Comparison of ENCODE assay signal across 10 cellular contexts in genomic region chr14:68271996-68272395, GRCh38.
DNase-seq lines count a peak whose midpoint lies in the region; ATAC-seq and FAIRE-seq lines count a peak whose summit lies in the region.
"Had no signal": no experiment of that assay in that cellular context is flagged by ENCODE, and none has a peak within 500 bp of the region (broad histone marks: within the 10 kb centered on the region; RNA-seq: fewer than 3 reads in every experiment).

No MANE protein-coding gene starts in this region.

- H3K9me3 Mint-ChIP-seq in stimulated activated effector memory CD8-positive, alpha-beta T cell treated with anti-CD3 and anti-CD28 coated beads, Interleukin-12 subunit alpha, Interleukin-12 subunit beta, amount 100 ng/mL, for 72 hours, result no peaks in the 10 kb centered on the region

- H3K4me3 Mint-ChIP-seq in stimulated activated effector memory CD8-positive, alpha-beta T cell treated with anti-CD3 and anti-CD28 coated beads, Interleukin-12 subunit alpha, Interleukin-12 subunit beta, amount 100 ng/mL, for 72 hours, result peak overlapping the region; percentile 5
- H3K4me3 Mint-ChIP-seq: activated CD4-positive, alpha-beta T cell treated with anti-CD3 and anti-CD28 coated beads for 36 hours had no signal

- no peak overlapping the region for H3K27ac Mint-ChIP-seq in stimulated activated effector memory CD8-positive, alpha-beta T cell treated with anti-CD3 and anti-CD28 coated beads, Interleukin-12 subunit alpha, Interleukin-12 subunit beta, amount 100 ng/mL, for 72 hours
- H3K27ac Mint-ChIP-seq: activated CD4-positive, alpha-beta T cell treated with anti-CD3 and anti-CD28 coated beads for 36 hours had no signal

- H3K4me1 Mint-ChIP-seq in stimulated activated effector memory CD8-positive, alpha-beta T cell treated with anti-CD3 and anti-CD28 coated beads, Interleukin-12 subunit alpha, Interleukin-12 subunit beta, amount 100 ng/mL, for 72 hours, result peaks cover 43% of the 10 kb centered on the region

- FAIRE-seq in GM18507 (lab: Jason Lieb, UNC), result peak; percentile 81
- FAIRE-seq: RCC 7860 had no signal

- no peaks in the 10 kb centered on the region for H3K36me3 Mint-ChIP-seq in stimulated activated effector memory CD8-positive, alpha-beta T cell treated with anti-CD3 and anti-CD28 coated beads, Interleukin-12 subunit alpha, Interleukin-12 subunit beta, amount 100 ng/mL, for 72 hours

- intact Hi-C loops in left ventricle myocardium superior (cut with micrococcal nuclease), result no loop called here

- DNase-seq in GM18507 (ENCODE audit: extremely low spot score, insufficient read length, low read depth), result no peak
- peak; percentile 40 for DNase-seq in NOMO-1 treated with DMSO at 0.1 percent for 48 hours (lab: John Stamatoyannopoulos, UW; ENCODE audit: unreplicated experiment)
- DNase-seq in left ventricle myocardium superior, result no peak
- DNase-seq in stimulated activated effector memory CD8-positive, alpha-beta T cell treated with anti-CD3 and anti-CD28 coated beads, Interleukin-12 subunit alpha, Interleukin-12 subunit beta, amount 100 ng/mL, for 72 hours (ENCODE audit: low spot score in 2 of 2), result no peak
- DNase-seq in activated CD4-positive, alpha-beta T cell treated with anti-CD3 and anti-CD28 coated beads for 48 hours, result no peak
- no peak for DNase-seq in cerebellum (ENCODE audit: low spot score)
- DNase-seq in DMS 273 (lab: John Stamatoyannopoulos, UW; ENCODE audit: unreplicated experiment), result no peak
- DNase-seq: activated CD4-positive, alpha-beta T cell treated with anti-CD3 and anti-CD28 coated beads for 36 hours; effector CD4-positive, alpha-beta T cell had no signal

- peak; percentile 42 for ATAC-seq in left ventricle myocardium superior
- peak; percentile 48 for ATAC-seq in stimulated activated effector memory CD8-positive, alpha-beta T cell treated with anti-CD3 and anti-CD28 coated beads, Interleukin-12 subunit alpha, Interleukin-12 subunit beta, amount 100 ng/mL, for 72 hours
- ATAC-seq: activated CD4-positive, alpha-beta T cell treated with anti-CD3 and anti-CD28 coated beads for 36 hours had no signal
